Comparison of ENCODE assay signal across 9 cellular contexts in genomic region chrX:1535241-1536041, GRCh38. TPM values are rescaled to one million over a fixed set of nuclear protein-coding genes. Genes with fewer than 3 reads are reported as not detected.
DNase-seq lines count a peak whose midpoint lies in the region; ATAC-seq and TF ChIP-seq lines count a peak whose summit lies in the region.
"Had no signal": no experiment of that assay in that cellular context is flagged by ENCODE, and none has a peak within 500 bp of the region (broad histone marks: within the 10 kb centered on the region; RNA-seq: fewer than 3 reads in every experiment).

No MANE protein-coding gene starts in this region.

- no peaks in the 10 kb centered on the region for H3K27me3 Mint-ChIP-seq in activated T-helper 1 cell treated with anti-CD3 and anti-CD28 coated beads, Interleukin-12 subunit alpha, Interleukin-12 subunit beta, Interleukin-2, Interleukin-4 antibody, amounts not matched to agents 30 ng/mL and 10 ng/mL and 1 ng/mL, durations not matched to agents 14 hours and 24 hours and 36 hours (ENCODE audit: insufficient read depth)
- H3K27me3 Mint-ChIP-seq in natural killer cell (ENCODE audit: low read depth in 2 of 2) = no peaks in the 10 kb centered on the region

- H3K79me2 ChIP-seq in smooth muscle cell (ENCODE audit: low read depth) = no peaks in the 10 kb centered on the region

- no peaks in the 10 kb centered on the region for H3K36me3 ChIP-seq in smooth muscle cell (ENCODE audit: low read depth)

- H3K4me3 Mint-ChIP-seq in activated T-helper 1 cell treated with anti-CD3 and anti-CD28 coated beads, Interleukin-12 subunit alpha, Interleukin-12 subunit beta, Interleukin-2, Interleukin-4 antibody, amounts not matched to agents 30 ng/mL and 10 ng/mL and 1 ng/mL, durations not matched to agents 14 hours and 24 hours and 36 hours = peak overlapping the region; percentile 89
- peak overlapping the region; percentile 93 for H3K4me3 Mint-ChIP-seq in natural killer cell

- H3K36me3 Mint-ChIP-seq in activated T-helper 1 cell treated with anti-CD3 and anti-CD28 coated beads, Interleukin-12 subunit alpha, Interleukin-12 subunit beta, Interleukin-2, Interleukin-4 antibody, amounts not matched to agents 30 ng/mL and 10 ng/mL and 1 ng/mL, durations not matched to agents 14 hours and 24 hours and 36 hours (ENCODE audit: low read depth) = peaks cover 8% of the 10 kb centered on the region
- no peaks in the 10 kb centered on the region for H3K36me3 Mint-ChIP-seq in natural killer cell

- no peaks in the 10 kb centered on the region for H3F3A ChIP-seq in smooth muscle cell (ENCODE audit: low read depth)

- TF ChIP-seq CTCF in natural killer cell (IDR thresholded peaks at IDR 0.05) = no peak
- TF ChIP-seq CTCF in smooth muscle cell (IDR thresholded peaks at IDR 0.05; ENCODE audit: borderline replicate concordance, insufficient read depth, poor library complexity, severe bottlenecking) = no peak

- no peaks in the 10 kb centered on the region for H3K9me3 ChIP-seq in smooth muscle cell (replicated peaks; ENCODE audit: low read depth)

- no peaks in the 10 kb centered on the region for H3K27me3 ChIP-seq in smooth muscle cell (ENCODE audit: low read depth)

- DNase-seq in MV-4-11 (lab: John Stamatoyannopoulos, UW) = peak; percentile 85
- peak; percentile 43 for DNase-seq in activated T-helper 1 cell treated with anti-CD3 and anti-CD28 coated beads, Interleukin-12 subunit alpha, Interleukin-12 subunit beta, Interleukin-2, Interleukin-4 antibody, amounts not matched to agents 30 ng/mL and 10 ng/mL and 1 ng/mL, durations not matched to agents 14 hours and 24 hours and 36 hours (ENCODE audit: low spot score)
- DNase-seq in natural killer cell = no peak
- DNase-seq in GM19238 (ENCODE audit: insufficient read length, low spot score) = no peak
- DNase-seq in smooth muscle cell (lab: John Stamatoyannopoulos, UW; ENCODE audit: unreplicated experiment) = no peak

- H3K27ac Mint-ChIP-seq in activated T-helper 1 cell treated with anti-CD3 and anti-CD28 coated beads, Interleukin-12 subunit alpha, Interleukin-12 subunit beta, Interleukin-2, Interleukin-4 antibody, amounts not matched to agents 30 ng/mL and 10 ng/mL and 1 ng/mL, durations not matched to agents 14 hours and 24 hours and 36 hours = peak overlapping the region; percentile 99
- peak overlapping the region; percentile 95 to 97 for H3K27ac Mint-ChIP-seq in natural killer cell

- ATAC-seq in GM19438 (IDR thresholded peaks at IDR 0.05; ENCODE audit: low read depth, unreplicated experiment) (peak; percentile 28), natural killer cell (peak in 2 of 3 donors; percentile 4 to 5), HG03280 (IDR thresholded peaks at IDR 0.05; ENCODE audit: unreplicated experiment) (no peak), GM21825 (IDR thresholded peaks at IDR 0.05; ENCODE audit: unreplicated experiment) (no peak)

- no peak overlapping the region for H2AFZ ChIP-seq in smooth muscle cell (ENCODE audit: low read depth)

- H3K9ac ChIP-seq in smooth muscle cell (ENCODE audit: low read depth) = no peak overlapping the region

- WGBS in smooth muscle cell (ENCODE audit: low lambda C conversion rate) = 92% methylated on average over 33 of the region's 33 CpGs

- no peak overlapping the region for H3K4me3 ChIP-seq in smooth muscle cell

- H3K4me1 ChIP-seq in smooth muscle cell (ENCODE audit: low read depth) = no peaks in the 10 kb centered on the region

- no peaks in the 10 kb centered on the region for H3K9me3 Mint-ChIP-seq in activated T-helper 1 cell treated with anti-CD3 and anti-CD28 coated beads, Interleukin-12 subunit alpha, Interleukin-12 subunit beta, Interleukin-2, Interleukin-4 antibody, amounts not matched to agents 30 ng/mL and 10 ng/mL and 1 ng/mL, durations not matched to agents 14 hours and 24 hours and 36 hours
- no peaks in the 10 kb centered on the region for H3K9me3 Mint-ChIP-seq in natural killer cell

- H3K4me2 ChIP-seq in smooth muscle cell = no peak overlapping the region

- H3K4me1 Mint-ChIP-seq in activated T-helper 1 cell treated with anti-CD3 and anti-CD28 coated beads, Interleukin-12 subunit alpha, Interleukin-12 subunit beta, Interleukin-2, Interleukin-4 antibody, amounts not matched to agents 30 ng/mL and 10 ng/mL and 1 ng/mL, durations not matched to agents 14 hours and 24 hours and 36 hours (ENCODE audit: low read depth) = peaks cover 16% of the 10 kb centered on the region
- peaks cover 21 to 26% of the 10 kb centered on the region in 2 donors for H3K4me1 Mint-ChIP-seq in natural killer cell

- intact Hi-C loops in activated T-helper 1 cell treated with anti-CD3 and anti-CD28 coated beads, Interleukin-12 subunit alpha, Interleukin-12 subunit beta, Interleukin-2, Interleukin-4 antibody, amounts not matched to agents 30 ng/mL and 10 ng/mL and 1 ng/mL, durations not matched to agents 14 hours and 24 hours and 36 hours (cut with micrococcal nuclease) = loop anchor here (1.0 to 5.0 kb wide), 13 partner anchors 7 to 1177 kb away; partner anchors contain the start of gene SLC25A6
- intact Hi-C loops in natural killer cell (cut with micrococcal nuclease) = loop anchor here (2.0 kb wide), 3 partner anchors 15 to 73 kb away; no protein-coding TSS in a partner anchor

- H4K20me1 ChIP-seq in smooth muscle cell (ENCODE audit: low read depth) = no peaks in the 10 kb centered on the region

- no peak overlapping the region for H3K27ac ChIP-seq in smooth muscle cell (ENCODE audit: low read depth)
- H3K27ac ChIP-seq: epithelial cell of prostate had no signal

RNA-seq across cellular contexts. Expression of gene P2RY8, which starts 1.5 kb away (rescaled TPM):
- total RNA-seq in activated T-helper 1 cell treated with anti-CD3 and anti-CD28 coated beads, Interleukin-12 subunit alpha, Interleukin-12 subunit beta, Interleukin-2, Interleukin-4 antibody, amounts not matched to agents 30 ng/mL and 10 ng/mL and 1 ng/mL, durations not matched to agents 14 hours and 24 hours and 36 hours = 20.4 and 21.8 TPM in 2 replicates
- total RNA-seq in natural killer cell (100 to 1,000 TPM in 2 of 3 donors, 10 to 100 TPM in 1; 73.7 to 114 (median 107) TPM), smooth muscle cell (not detected in 2 replicates)
- polyA plus RNA-seq in smooth muscle cell = 0.04 TPM in 1 of 2 replicates, not detected in the other

RNA-seq across cellular contexts. Expression of gene AKAP17A, which starts 56.0 kb away (rescaled TPM):
- 63.9 and 66.1 TPM in 2 replicates for total RNA-seq in activated T-helper 1 cell treated with anti-CD3 and anti-CD28 coated beads, Interleukin-12 subunit alpha, Interleukin-12 subunit beta, Interleukin-2, Interleukin-4 antibody, amounts not matched to agents 30 ng/mL and 10 ng/mL and 1 ng/mL, durations not matched to agents 14 hours and 24 hours and 36 hours
- total RNA-seq in natural killer cell = 100 to 1,000 TPM; 120 to 141 (median 121) TPM
- total RNA-seq in smooth muscle cell = 21.8 and 31.9 TPM in 2 replicates
- polyA plus RNA-seq in smooth muscle cell = 49.8 and 58.5 TPM in 2 replicates

Comparison
In these comparisons a context has a peak if more than half of its experiments do, and no peak if none do; other contexts are left out.
1. ATAC-seq: peak in GM19438 (single experiment) and natural killer cell (2 of 3); none in HG03280 (single experiment) and GM21825 (single experiment).
2. DNase-seq: peak in MV-4-11 (single experiment) and activated T-helper 1 cell treated with anti-CD3 and anti-CD28 coated beads, Interleukin-12 subunit alpha, Interleukin-12 subunit beta, Interleukin-2, Interleukin-4 antibody, amounts not matched to agents 30 ng/mL and 10 ng/mL and 1 ng/mL, durations not matched to agents 14 hours and 24 hours and 36 hours (single experiment); none in natural killer cell (single experiment), GM19238 (single experiment) and smooth muscle cell (single experiment).
3. RNA of gene P2RY8, which starts 1.5 kb away (total RNA-seq): 73.7 to 114 TPM in natural killer cell and 20.4 to 21.8 TPM in activated T-helper 1 cell treated with anti-CD3 and anti-CD28 coated beads, Interleukin-12 subunit alpha, Interleukin-12 subunit beta, Interleukin-2, Interleukin-4 antibody, amounts not matched to agents 30 ng/mL and 10 ng/mL and 1 ng/mL, durations not matched to agents 14 hours and 24 hours and 36 hours; not detected in smooth muscle cell; every median in the first group is over 10 times any median in the second.